In genomic region chr1:27556781-27557595, GRCh38 we compare ENCODE assay signal across 8 cellular contexts. TPM values are rescaled to one million over a fixed set of nuclear protein-coding genes. Genes with fewer than 3 reads are reported as not detected.
DNase-seq lines count a peak whose midpoint lies in the region; ATAC-seq and TF ChIP-seq lines count a peak whose summit lies in the region.

No MANE protein-coding gene starts in this region.

- ATAC-seq in GM19467 (IDR thresholded peaks at IDR 0.05; ENCODE audit: unreplicated experiment) (peak; percentile 48), GM18517 (IDR thresholded peaks at IDR 0.05; ENCODE audit: unreplicated experiment) (no peak)

- peaks cover 15% of the 10 kb centered on the region for H3K36me3 Mint-ChIP-seq in endothelial cell (ENCODE audit: low read depth, unreplicated experiment)

- H3K27ac Mint-ChIP-seq in endothelial cell (ENCODE audit: unreplicated experiment) = peak overlapping the region; percentile 79

- DNase-seq in AG09309 (ENCODE audit: low read depth) = peak; percentile 84
- peak; percentile 97 for DNase-seq in NCI-H82 (lab: John Stamatoyannopoulos, UW)
- DNase-seq in activated CD8-positive, alpha-beta memory T cell treated with anti-CD3 and anti-CD28 coated beads for 48 hours (ENCODE audit: low read depth in 2 of 3, low spot score in 2 of 3) = peak; percentile 38 to 66 (median 59)
- peak; percentile 77 for DNase-seq in endothelial cell (ENCODE audit: low spot score)
- peak; percentile 95 for DNase-seq in mesenteric fat pad (ENCODE audit: low spot score)
- peak; percentile 65 for DNase-seq in stimulated activated CD8-positive, alpha-beta memory T cell treated with anti-CD3 and anti-CD28 coated beads, Interleukin-15, amount 100 ng/mL, for 1 hour (ENCODE audit: low read depth)

- peak overlapping the region; percentile 24 for H3K4me3 ChIP-seq in AG09309 (ENCODE audit: control insufficient read depth, low read depth, low read length)

- H3K4me3 Mint-ChIP-seq in endothelial cell (ENCODE audit: unreplicated experiment) = peak overlapping the region; percentile 13

- H3K27me3 Mint-ChIP-seq in endothelial cell (ENCODE audit: unreplicated experiment) = peaks cover 8% of the 10 kb centered on the region

- TF ChIP-seq CTCF in AG09309 (IDR thresholded peaks at IDR 0.05; ENCODE audit: control insufficient read depth, insufficient read depth, low read depth, low read length, missing control alignments) (peak; percentile 93), endothelial cell (IDR thresholded peaks at IDR 0.05; ENCODE audit: unreplicated experiment) (peak; percentile 98)

- no peaks in the 10 kb centered on the region for H3K9me3 Mint-ChIP-seq in endothelial cell (ENCODE audit: unreplicated experiment)

- peaks cover 34% of the 10 kb centered on the region for H3K4me1 Mint-ChIP-seq in endothelial cell (ENCODE audit: unreplicated experiment)

RNA-seq across cellular contexts. Expression of gene AHDC1, which starts 47.0 kb away (rescaled TPM):
- 48.0 TPM for total RNA-seq in endothelial cell (ENCODE audit: unreplicated experiment)
- 28.5 TPM for total RNA-seq in mesenteric fat pad
